Comparison of ENCODE assay signal across 15 cellular contexts in genomic region chr10:3354171-3354570, GRCh38.
"Had no signal": no experiment of that assay in that cellular context is flagged by ENCODE, and none has a peak within 500 bp of the region (broad histone marks: within the 10 kb centered on the region; RNA-seq: fewer than 3 reads in every experiment).

No MANE protein-coding gene starts in this region.

- H3K36me3 ChIP-seq: esophagus squamous epithelium, ovary had no signal

- H3K27me3 ChIP-seq: esophagus squamous epithelium, hepatocyte, ovary had no signal

- H3K4me1 ChIP-seq: esophagus squamous epithelium, foreskin keratinocyte had no signal

- H3K4me3 ChIP-seq: esophagus squamous epithelium, hepatocyte, mucosa of descending colon, ovary had no signal

- H3K4me3 Mint-ChIP-seq: effector memory CD8-positive, alpha-beta T cell; naive thymus-derived CD8-positive, alpha-beta T cell; neural crest cell had no signal

- H3K27ac ChIP-seq: esophagus squamous epithelium, foreskin keratinocyte, hepatocyte, ovary had no signal

- H3K79me2 ChIP-seq: hepatocyte had no signal

- DNase-seq: effector memory CD8-positive, alpha-beta T cell; esophagus squamous epithelium; foreskin keratinocyte; head of caudate nucleus; mammary epithelial cell; mucosa of descending colon; naive thymus-derived CD8-positive, alpha-beta T cell; ovary; right cardiac atrium; small intestine; stimulated activated CD4-positive, alpha-beta T cell treated with anti-CD3 and anti-CD28 coated beads, Interleukin-2, amount 100 ng/mL, for 48 hours; stimulated activated naive CD4-positive, alpha-beta T cell treated with Interleukin-2 at 50 U/mL for 16 hours; trophoblast cell had no signal

- H3K9me3 ChIP-seq: mucosa of descending colon, ovary had no signal

- H3K4me2 ChIP-seq: hepatocyte had no signal

- H2AFZ ChIP-seq: hepatocyte had no signal

- H3K27ac Mint-ChIP-seq: effector memory CD8-positive, alpha-beta T cell; naive thymus-derived CD8-positive, alpha-beta T cell had no signal

- ATAC-seq: effector memory CD8-positive, alpha-beta T cell; foreskin keratinocyte; mucosa of descending colon; naive thymus-derived CD8-positive, alpha-beta T cell; right cardiac atrium had no signal
